In genomic region chr3:99504258-99504657, GRCh38 we compare ENCODE assay signal across 17 cellular contexts.
DNase-seq lines count a peak whose midpoint lies in the region; ATAC-seq and TF ChIP-seq lines count a peak whose summit lies in the region.
"Had no signal": no experiment of that assay in that cellular context is flagged by ENCODE, and none has a peak within 500 bp of the region (broad histone marks: within the 10 kb centered on the region; RNA-seq: fewer than 3 reads in every experiment).

No MANE protein-coding gene starts in this region.

- H3K27me3 ChIP-seq in psoas muscle (ENCODE audit: insufficient read depth in 3 of 3, low read length in 2 of 3), result no peaks in the 10 kb centered on the region
- H3K27me3 ChIP-seq: ovary had no signal

- H3K36me3 ChIP-seq in psoas muscle (ENCODE audit: insufficient read depth in 1 of 2, low read depth in 1 of 2), result no peaks in the 10 kb centered on the region
- H3K36me3 ChIP-seq: ovary had no signal

- H3K27ac ChIP-seq in psoas muscle, result no peak overlapping the region

- no peaks in the 10 kb centered on the region for H3K4me1 ChIP-seq in psoas muscle

- intact Hi-C loops in psoas muscle (cut with DNase I), result loop anchor here in 1 of 2 donors (10.0 kb wide), 1 partner anchor 251 kb away; no protein-coding TSS in a partner anchor

- CTCF ChIA-PET in WTC11 (lab: Charles Lee), result no interaction called here

- no peak overlapping the region for H3K27ac Mint-ChIP-seq in WTC11
- H3K27ac Mint-ChIP-seq: activated CD4-positive, alpha-beta memory T cell treated with anti-CD3 and anti-CD28 coated beads, Interleukin-2, amount 10 ng/mL, durations not matched to agents 7 days and 5 days; activated T-helper 1 cell treated with anti-CD3 and anti-CD28 coated beads, Interleukin-12 subunit alpha, Interleukin-12 subunit beta, Interleukin-2, Interleukin-4 antibody, amounts not matched to agents 30 ng/mL and 10 ng/mL and 1 ng/mL, durations not matched to agents 14 hours and 24 hours and 36 hours; CD4-positive, alpha-beta T cell had no signal

- no peaks in the 10 kb centered on the region for H3K9me3 ChIP-seq in psoas muscle
- H3K9me3 ChIP-seq: ovary had no signal

- WGBS in psoas muscle, 3 donors, result 56 to 80% (median 67%) methylated on average over 2 of the region's 2 CpGs

- no peak for TF ChIP-seq CTCF in psoas muscle (IDR thresholded peaks at IDR 0.05)
- no peak for TF ChIP-seq CTCF in WTC11 (IDR thresholded peaks at IDR 0.05)

- H3K9me3 Mint-ChIP-seq in WTC11, result no peaks in the 10 kb centered on the region
- H3K9me3 Mint-ChIP-seq: activated CD4-positive, alpha-beta memory T cell treated with anti-CD3 and anti-CD28 coated beads, Interleukin-2, amount 10 ng/mL, durations not matched to agents 7 days and 5 days; activated T-helper 1 cell treated with anti-CD3 and anti-CD28 coated beads, Interleukin-12 subunit alpha, Interleukin-12 subunit beta, Interleukin-2, Interleukin-4 antibody, amounts not matched to agents 30 ng/mL and 10 ng/mL and 1 ng/mL, durations not matched to agents 14 hours and 24 hours and 36 hours; CD4-positive, alpha-beta T cell had no signal

- H3K4me1 Mint-ChIP-seq in WTC11, result no peaks in the 10 kb centered on the region

- H3K4me3 ChIP-seq in psoas muscle, result no peak overlapping the region
- H3K4me3 ChIP-seq: ovary, SK-N-MC had no signal

- no peak overlapping the region for H3K4me3 Mint-ChIP-seq in WTC11
- H3K4me3 Mint-ChIP-seq: activated CD4-positive, alpha-beta memory T cell treated with anti-CD3 and anti-CD28 coated beads, Interleukin-2, amount 10 ng/mL, durations not matched to agents 7 days and 5 days; activated T-helper 1 cell treated with anti-CD3 and anti-CD28 coated beads, Interleukin-12 subunit alpha, Interleukin-12 subunit beta, Interleukin-2, Interleukin-4 antibody, amounts not matched to agents 30 ng/mL and 10 ng/mL and 1 ng/mL, durations not matched to agents 14 hours and 24 hours and 36 hours; CD4-positive, alpha-beta T cell had no signal

- POLR2A ChIA-PET in WTC11 (lab: Charles Lee), result no interaction called here

- DNase-seq in EL (peak; percentile 73), M059J (ENCODE audit: low read depth) (peak; percentile 89), fibroblast of gingiva (ENCODE audit: low read depth) (peak; percentile 85), psoas muscle (no peak), WTC11 (ENCODE audit: low spot score) (no peak), 8988T (no peak), activated T-cell treated with anti-CD3 and anti-CD28 coated beads for 4 hours (no peak)
- no peak for DNase-seq in central memory CD4-positive, alpha-beta T cell
- DNase-seq: activated CD4-positive, alpha-beta memory T cell treated with anti-CD3 and anti-CD28 coated beads, Interleukin-2, amount 10 ng/mL, durations not matched to agents 7 days and 5 days; amniotic stem cell; CD4-positive, alpha-beta T cell; GDM1; NCI-H2171; ovary had no signal

- no peaks in the 10 kb centered on the region for H3K36me3 Mint-ChIP-seq in WTC11

- ATAC-seq in psoas muscle (peak in 3 of 4 donors; percentile 39 to 74 (median 60)), WTC11 (no peak)
- ATAC-seq: esophagus mucosa had no signal

- no peaks in the 10 kb centered on the region for H3K27me3 Mint-ChIP-seq in WTC11 (ENCODE audit: low read depth)
- H3K27me3 Mint-ChIP-seq: CD4-positive, alpha-beta T cell had no signal

TF ChIP-seq in WTC11, 78 proteins besides CTCF, POLR2A, EP300 and RAD21:
- TF ChIP-seq ZNF671 (CRISPR knock-in tag; IDR thresholded peaks at IDR 0.05), result no peak
- TF ChIP-seq USF1 (CRISPR knock-in tag; IDR thresholded peaks at IDR 0.05), result no peak
- no peak for TF ChIP-seq KAT7 (CRISPR knock-in tag; IDR thresholded peaks at IDR 0.05; ENCODE audit: borderline replicate concordance)
- TF ChIP-seq ZNF416 (CRISPR knock-in tag; IDR thresholded peaks at IDR 0.05), result no peak
- TF ChIP-seq ZBTB21 (CRISPR knock-in tag; IDR thresholded peaks at IDR 0.05; ENCODE audit: borderline replicate concordance), result no peak
- no peak for TF ChIP-seq ELF4 (CRISPR knock-in tag; IDR thresholded peaks at IDR 0.05; ENCODE audit: low read depth)
- TF ChIP-seq ZNF423 (CRISPR knock-in tag; IDR thresholded peaks at IDR 0.05), result no peak
- TF ChIP-seq ETV6 (CRISPR knock-in tag; IDR thresholded peaks at IDR 0.05), result no peak
- no peak for TF ChIP-seq HMGXB4 (CRISPR knock-in tag; IDR thresholded peaks at IDR 0.05)
- TF ChIP-seq ZNF425 (CRISPR knock-in tag; conservative IDR thresholded peaks at IDR 0.05), result no peak
- TF ChIP-seq FOXP4 (CRISPR knock-in tag; IDR thresholded peaks at IDR 0.05), result no peak
- TF ChIP-seq SMAD4 (CRISPR knock-in tag; IDR thresholded peaks at IDR 0.05), result no peak

Comparison
In these comparisons a context has a peak if more than half of its experiments do, and no peak if none do; other contexts are left out.
1. DNase-seq: peak in EL (single experiment), M059J (single experiment) and fibroblast of gingiva (single experiment); none in psoas muscle (0 of 2), central memory CD4-positive, alpha-beta T cell (single experiment), WTC11 (single experiment), 8988T (single experiment) and activated T-cell treated with anti-CD3 and anti-CD28 coated beads for 4 hours (single experiment).